Comparison of ENCODE assay signal across 11 cellular contexts in the genomic region with DNA sequence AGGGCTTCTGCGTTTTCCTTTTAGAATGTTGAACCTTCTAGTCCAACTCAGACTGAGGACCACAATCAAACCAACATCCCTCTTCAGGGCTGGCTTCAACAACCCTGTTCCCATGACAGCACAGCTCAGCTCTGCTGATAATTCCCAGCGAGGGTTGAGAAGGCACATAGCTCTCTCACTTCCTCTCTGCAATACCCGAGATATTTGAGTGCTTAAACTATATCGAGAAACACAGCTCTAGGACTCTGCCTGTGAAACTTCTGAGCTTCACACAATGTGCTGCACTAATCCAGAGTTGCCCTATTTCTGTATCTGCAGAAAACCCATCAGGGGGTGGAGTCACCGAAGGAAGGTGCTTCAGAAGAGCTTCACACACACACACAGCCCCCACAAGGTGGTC. TPM values are rescaled to one million over a fixed set of nuclear protein-coding genes. Genes with fewer than 3 reads are reported as not detected.
A peak's percentile ranks its signal among the peaks of the same experiment; 100 is the strongest.
DNase-seq lines count a peak whose midpoint lies in the region; ATAC-seq and TF ChIP-seq lines count a peak whose summit lies in the region.
"Had no signal": no experiment of that assay in that cellular context is flagged by ENCODE, and none has a peak within 500 bp of the region (broad histone marks: within the 10 kb centered on the region; RNA-seq: fewer than 3 reads in every experiment).

No MANE protein-coding gene starts in this region.

- H3K4me1 Mint-ChIP-seq in glutamatergic neuron (ENCODE audit: low read depth, unreplicated experiment): peaks cover 50% of the 10 kb centered on the region
- H3K4me1 Mint-ChIP-seq: central memory CD8-positive, alpha-beta T cell had no signal

- DNase-seq in glutamatergic neuron (no peak), iPS-NIHi7 (ENCODE audit: extremely low spot score) (no peak)
- no peak for DNase-seq in activated CD4-positive, alpha-beta T cell treated with anti-CD3 and anti-CD28 coated beads for 4 hours
- DNase-seq: activated CD4-positive, alpha-beta T cell treated with anti-CD3 and anti-CD28 coated beads, Interleukin-2, amount 50 U/mL, for 4 hours; stimulated activated naive CD8-positive, alpha-beta T cell treated with anti-CD3 and anti-CD28 coated beads, Interleukin-15, Interleukin-2, amounts not matched to agents 100 U/mL and 50 U/mL, for 24 hours had no signal

- no peaks in the 10 kb centered on the region for H3K36me3 Mint-ChIP-seq in glutamatergic neuron (ENCODE audit: unreplicated experiment)

- H3K4me3 Mint-ChIP-seq in glutamatergic neuron (ENCODE audit: unreplicated experiment): peak overlapping the region; percentile 63
- H3K4me3 Mint-ChIP-seq: central memory CD8-positive, alpha-beta T cell had no signal

- peaks cover 19% of the 10 kb centered on the region for H3K9me3 Mint-ChIP-seq in glutamatergic neuron (ENCODE audit: unreplicated experiment)
- H3K9me3 Mint-ChIP-seq: central memory CD8-positive, alpha-beta T cell had no signal

- TF ChIP-seq CTCF in glutamatergic neuron (IDR thresholded peaks at IDR 0.05; ENCODE audit: partially characterized antibody, unreplicated experiment): no peak

- ATAC-seq in GM18861 (IDR thresholded peaks at IDR 0.05; ENCODE audit: unreplicated experiment) (peak; percentile 65), GM21526 (IDR thresholded peaks at IDR 0.05; ENCODE audit: low FRiP score, unreplicated experiment) (peak; percentile 56), HG03103 (IDR thresholded peaks at IDR 0.05; ENCODE audit: low read depth, unreplicated experiment) (peak; percentile 55), HG03439 (IDR thresholded peaks at IDR 0.05; ENCODE audit: unreplicated experiment) (no peak)
- ATAC-seq: stimulated activated naive CD8-positive, alpha-beta T cell treated with anti-CD3 and anti-CD28 coated beads, Interleukin-15, Interleukin-2, amounts not matched to agents 100 U/mL and 50 U/mL, for 24 hours had no signal

- H3K27ac Mint-ChIP-seq in glutamatergic neuron (ENCODE audit: unreplicated experiment): no peak overlapping the region

- H3K27me3 Mint-ChIP-seq in glutamatergic neuron (ENCODE audit: unreplicated experiment): peaks cover 8% of the 10 kb centered on the region

RNA-seq across cellular contexts. Expression of gene ADARB2, which starts 1.6 kb away (rescaled TPM):
- 20.6 TPM for total RNA-seq in glutamatergic neuron (ENCODE audit: unreplicated experiment)
- total RNA-seq: posterior vena cava had no signal
